Comparison of ENCODE assay signal across 21 cellular contexts in genomic region chr20:63097336-63097831, GRCh38.
A peak's percentile ranks its signal among the peaks of the same experiment; 100 is the strongest.
DNase-seq lines count a peak whose midpoint lies in the region; ATAC-seq and TF ChIP-seq lines count a peak whose summit lies in the region.
"Had no signal": no experiment of that assay in that cellular context is flagged by ENCODE, and none has a peak within 500 bp of the region (broad histone marks: within the 10 kb centered on the region; RNA-seq: fewer than 3 reads in every experiment).

No MANE protein-coding gene starts in this region.

- H3K4me1 ChIP-seq in left lung (peaks cover 4 to 6% of the 10 kb centered on the region in 2 donors), aorta (ENCODE audit: control insufficient read depth in 1 of 2, insufficient read depth in 2 of 2, low read length in 2 of 2) (no peaks in the 10 kb centered on the region)
- H3K4me1 ChIP-seq: parathyroid adenoma, SJCRH30 had no signal

- H3K4me3 ChIP-seq in left lung (no peak overlapping the region), aorta (ENCODE audit: low read length in 2 of 2) (no peak overlapping the region)
- H3K4me3 ChIP-seq: cardiac muscle cell, MG63, SJCRH30 had no signal

- TF ChIP-seq CTCF in left lung (IDR thresholded peaks at IDR 0.05), result no peak

- WGBS in aorta, 2 donors, result 67 to 71% methylated on average over 21 of the region's 21 CpGs

- H3K9me3 ChIP-seq in left lung, result no peaks in the 10 kb centered on the region
- no peaks in the 10 kb centered on the region for H3K9me3 ChIP-seq in aorta (ENCODE audit: control insufficient read depth, low read length)
- H3K9me3 ChIP-seq: MG63, SJCRH30 had no signal

- DNase-seq in Right ventricle myocardium inferior (ENCODE audit: missing footprints), result peak; percentile 58
- no peak for DNase-seq in left ventricle myocardium superior
- peak; percentile 37 for DNase-seq in activated CD8-positive, alpha-beta memory T cell treated with anti-CD3 and anti-CD28 coated beads, Interleukin-2, amount 50 U/mL, for 48 hours
- DNase-seq in left lung, result peak; percentile 13 to 64
- DNase-seq in aorta, result peak; percentile 35 to 55
- no peak for DNase-seq in T1000 (lab: John Stamatoyannopoulos, UW)
- no peak for DNase-seq in NCI-H2081 treated with DMSO at 0.1 percent for 48 hours (lab: John Stamatoyannopoulos, UW)
- DNase-seq: activated CD4-positive, alpha-beta T cell treated with anti-CD3 and anti-CD28 coated beads, Interleukin-2, amount 50 U/mL, for 48 hours; activated T-cell treated with anti-CD3 and anti-CD28 coated beads, Interleukin-2, amount 50 U/mL, for 48 hours; CD8-positive, alpha-beta T cell; foreskin fibroblast; MG63; NCI-H1694 treated with DMSO at 0.1 percent for 48 hours; NCI-H226; NCI-H82; OCI-M1 had no signal

- H3K27ac ChIP-seq in left lung, result no peak overlapping the region
- no peak overlapping the region for H3K27ac ChIP-seq in aorta (ENCODE audit: low read depth in 1 of 2, low read length in 2 of 2)
- H3K27ac ChIP-seq: cardiac muscle cell, parathyroid adenoma, SJCRH30, VCaP had no signal

- ATAC-seq in Right ventricle myocardium inferior (no peak), left ventricle myocardium superior (no peak), left lung (no peak), aorta (ENCODE audit: low FRiP score) (no peak)
- ATAC-seq: CD8-positive, alpha-beta T cell; stimulated activated effector memory CD8-positive, alpha-beta T cell treated with anti-CD3 and anti-CD28 coated beads, Interleukin-12 subunit alpha, Interleukin-12 subunit beta, amount 100 ng/mL, for 72 hours had no signal

- intact Hi-C loops in Right ventricle myocardium inferior (cut with DNase I), result no loop called here
- intact Hi-C loops in left ventricle myocardium superior (cut with micrococcal nuclease), result no loop called here
- intact Hi-C loops in left lung (cut with DNase I), result no loop called here
- intact Hi-C loops in aorta (cut with DNase I), result no loop called here

- H3K36me3 ChIP-seq in left lung (no peaks in the 10 kb centered on the region), aorta (ENCODE audit: control insufficient read depth in 1 of 2, insufficient read depth in 2 of 2, low read length in 1 of 2) (no peaks in the 10 kb centered on the region)
- H3K36me3 ChIP-seq: cardiac muscle cell, MG63, SJCRH30 had no signal

- H3K27me3 ChIP-seq in left lung, result peaks cover 0 to 88% of the 10 kb centered on the region in 2 donors
- H3K27me3 ChIP-seq in aorta (ENCODE audit: control insufficient read depth in 1 of 2, insufficient read depth in 2 of 2, low read length in 1 of 2), result no peaks in the 10 kb centered on the region

Comparison
In these comparisons a context has a peak if more than half of its experiments do, and no peak if none do; other contexts are left out.
1. DNase-seq: peak in Right ventricle myocardium inferior (single experiment), activated CD8-positive, alpha-beta memory T cell treated with anti-CD3 and anti-CD28 coated beads, Interleukin-2, amount 50 U/mL, for 48 hours (single experiment), left lung (2 of 2) and aorta (2 of 2); none in left ventricle myocardium superior (single experiment), T1000 (single experiment) and NCI-H2081 treated with DMSO at 0.1 percent for 48 hours (single experiment).